28 cellular contexts compared by ENCODE assay signal in genomic region chr4:93187441-93187840, GRCh38.
DNase-seq lines count a peak whose midpoint lies in the region; ATAC-seq and TF ChIP-seq lines count a peak whose summit lies in the region.
"Had no signal": no experiment of that assay in that cellular context is flagged by ENCODE, and none has a peak within 500 bp of the region (broad histone marks: within the 10 kb centered on the region; RNA-seq: fewer than 3 reads in every experiment).

No MANE protein-coding gene starts in this region.

- no peak overlapping the region for H4K91ac ChIP-seq in trophoblast cell (ENCODE audit: low read depth, low read length)

- no peaks in the 10 kb centered on the region for H3K36me3 ChIP-seq in trophoblast cell (ENCODE audit: control insufficient read depth in 1 of 2, insufficient read depth in 2 of 2, low read length in 2 of 2)
- H3K36me3 ChIP-seq in CD8-positive, alpha-beta T cell (ENCODE audit: insufficient read depth, low read length), result no peaks in the 10 kb centered on the region
- H3K36me3 ChIP-seq: BE2C; BLaER1; BLaER1 treated with 17β-estradiol and CSF1 and Interleukin-3, amounts not matched to agents 10 nM and 100 nM had no signal

- H3K18ac ChIP-seq in trophoblast cell (ENCODE audit: low read length), result no peak overlapping the region

- no peak overlapping the region for H3K4ac ChIP-seq in trophoblast cell (ENCODE audit: low read depth, low read length)

- no peak overlapping the region for H2BK5ac ChIP-seq in trophoblast cell (ENCODE audit: low read depth, low read length, poor library complexity)

- no peak overlapping the region for H4K12ac ChIP-seq in trophoblast cell (ENCODE audit: low read depth, low read length)

- H3K4me1 Mint-ChIP-seq in CD8-positive, alpha-beta T cell (ENCODE audit: low read depth), result no peaks in the 10 kb centered on the region
- H3K4me1 Mint-ChIP-seq: B cell; CD14-positive monocyte; CD4-positive, alpha-beta memory T cell; CD4-positive, CD25-positive, alpha-beta regulatory T cell; CD8-positive, alpha-beta memory T cell had no signal

- H4K8ac ChIP-seq in trophoblast cell (ENCODE audit: low read depth, low read length), result no peak overlapping the region

- no peak overlapping the region for H2AFZ ChIP-seq in trophoblast cell (ENCODE audit: insufficient read depth, low read length, poor library complexity)

- peaks cover 3 to 4% of the 10 kb centered on the region in 2 experiments for H3K4me1 ChIP-seq in trophoblast cell (ENCODE audit: control insufficient read depth in 1 of 2, insufficient read depth in 2 of 2, low read length in 2 of 2)
- no peaks in the 10 kb centered on the region for H3K4me1 ChIP-seq in CD8-positive, alpha-beta T cell (ENCODE audit: insufficient read depth, low read length)
- H3K4me1 ChIP-seq: A549; BE2C; BLaER1; BLaER1 treated with 17β-estradiol and CSF1 and Interleukin-3, amounts not matched to agents 10 nM and 100 nM; Caco-2 had no signal

- no peaks in the 10 kb centered on the region for H3K27me3 Mint-ChIP-seq in CD8-positive, alpha-beta T cell (ENCODE audit: low read depth)
- H3K27me3 Mint-ChIP-seq: B cell; CD4-positive, alpha-beta memory T cell; CD4-positive, alpha-beta T cell; CD4-positive, CD25-positive, alpha-beta regulatory T cell; CD8-positive, alpha-beta memory T cell had no signal

- peaks cover 2% of the 10 kb centered on the region for H3K9me3 Mint-ChIP-seq in CD8-positive, alpha-beta T cell

- POLR2A ChIA-PET in CD8-positive, alpha-beta T cell (lab: Charles Lee), result no interaction called here

- H3K9ac ChIP-seq in trophoblast cell (ENCODE audit: low read length), result no peak overlapping the region
- H3K9ac ChIP-seq: BLaER1; BLaER1 treated with 17β-estradiol and CSF1 and Interleukin-3, amounts not matched to agents 10 nM and 100 nM had no signal

- no peak overlapping the region for H3K14ac ChIP-seq in trophoblast cell (ENCODE audit: low read length)

- no peak overlapping the region for H3K4me2 ChIP-seq in trophoblast cell (ENCODE audit: low read length)
- H3K4me2 ChIP-seq: A549; BLaER1; BLaER1 treated with 17β-estradiol and CSF1 and Interleukin-3, amounts not matched to agents 10 nM and 100 nM had no signal

- H3K4me3 Mint-ChIP-seq in CD8-positive, alpha-beta T cell, result no peak overlapping the region
- H3K4me3 Mint-ChIP-seq: B cell; CD14-positive monocyte; CD4-positive, alpha-beta memory T cell; CD4-positive, alpha-beta T cell; CD4-positive, CD25-positive, alpha-beta regulatory T cell; CD8-positive, alpha-beta memory T cell had no signal

- intact Hi-C loops in CD8-positive, alpha-beta T cell (cut with DNase I, micrococcal nuclease), result no loop called here

- CTCF ChIA-PET in CD8-positive, alpha-beta T cell (lab: Charles Lee), result no interaction called here

- H3K79me1 ChIP-seq in trophoblast cell (ENCODE audit: low read length), result no peaks in the 10 kb centered on the region

- peak; percentile 65 to 94 for DNase-seq in trophoblast cell
- DNase-seq in CD8-positive, alpha-beta T cell, result no peak
- DNase-seq: 8988T; ACHN; AML-193; BE2C; C1 segment of cervical spinal cord; Caco-2; Calu3; CD4-positive, alpha-beta memory T cell; CD4-positive, alpha-beta T cell; CD4-positive, CD25-positive, alpha-beta regulatory T cell; CD8-positive, alpha-beta memory T cell; COR-L47; DMS 273 treated with DMSO at 0.1 percent for 48 hours; DMS153; DMS53; DMS79; DMS79 treated with DMSO at 0.1 percent for 48 hours; DND-41; EL had no signal

- no peak overlapping the region for H3K4me3 ChIP-seq in trophoblast cell (ENCODE audit: low read depth, low read length)
- no peak overlapping the region for H3K4me3 ChIP-seq in CD8-positive, alpha-beta T cell (ENCODE audit: low read depth, low read length)
- H3K4me3 ChIP-seq: A549; BLaER1; BLaER1 treated with 17β-estradiol and CSF1 and Interleukin-3, amounts not matched to agents 10 nM and 100 nM had no signal

- no peak for TF ChIP-seq CTCF in CD8-positive, alpha-beta T cell (IDR thresholded peaks at IDR 0.05)

- no peak overlapping the region for H3K27ac ChIP-seq in trophoblast cell (ENCODE audit: low read depth, low read length)
- H3K27ac ChIP-seq in CD8-positive, alpha-beta T cell (ENCODE audit: low read depth, low read length), result no peak overlapping the region
- H3K27ac ChIP-seq: 22Rv1; A549; BLaER1; BLaER1 treated with 17β-estradiol and CSF1 and Interleukin-3, amounts not matched to agents 10 nM and 100 nM; C4-2B had no signal

- H2BK12ac ChIP-seq in trophoblast cell (ENCODE audit: low read length), result no peak overlapping the region

- no peaks in the 10 kb centered on the region for H3K27me3 ChIP-seq in trophoblast cell (ENCODE audit: insufficient read depth, low read length)
- no peaks in the 10 kb centered on the region for H3K27me3 ChIP-seq in CD8-positive, alpha-beta T cell (ENCODE audit: insufficient read depth, low read length)
- H3K27me3 ChIP-seq: BE2C; BLaER1; BLaER1 treated with 17β-estradiol and CSF1 and Interleukin-3, amounts not matched to agents 10 nM and 100 nM had no signal

- no CpG with 5 or more reads among the region's 4 CpGs for WGBS in trophoblast cell (ENCODE audit: extremely low coverage, insufficient coverage, insufficient read length)

- no peak for ATAC-seq in CD8-positive, alpha-beta T cell
- ATAC-seq: A549 had no signal

- H3K27ac Mint-ChIP-seq in CD8-positive, alpha-beta T cell, result no peak overlapping the region
- H3K27ac Mint-ChIP-seq: B cell; CD14-positive monocyte; CD4-positive, alpha-beta memory T cell; CD4-positive, alpha-beta T cell; CD4-positive, CD25-positive, alpha-beta regulatory T cell; CD8-positive, alpha-beta memory T cell had no signal

- H2BK120ac ChIP-seq in trophoblast cell (ENCODE audit: insufficient read depth, low read length, poor library complexity), result no peak overlapping the region

- no peak overlapping the region for H3K23ac ChIP-seq in trophoblast cell (ENCODE audit: low read length)

- H3K36me3 Mint-ChIP-seq in CD8-positive, alpha-beta T cell, result no peaks in the 10 kb centered on the region
- H3K36me3 Mint-ChIP-seq: CD14-positive monocyte; CD4-positive, alpha-beta memory T cell; CD4-positive, CD25-positive, alpha-beta regulatory T cell; CD8-positive, alpha-beta memory T cell had no signal

- no peaks in the 10 kb centered on the region for H3K9me3 ChIP-seq in trophoblast cell (ENCODE audit: insufficient read depth, low read depth, low read length)
- no peaks in the 10 kb centered on the region for H3K9me3 ChIP-seq in CD8-positive, alpha-beta T cell (ENCODE audit: low read length)
- H3K9me3 ChIP-seq: A549; BE2C; BLaER1; BLaER1 treated with 17β-estradiol and CSF1 and Interleukin-3, amounts not matched to agents 10 nM and 100 nM; Caco-2 had no signal

- H3K79me2 ChIP-seq in trophoblast cell (ENCODE audit: control insufficient read depth, insufficient read depth, low read length, poor library complexity), result no peaks in the 10 kb centered on the region

- no peak overlapping the region for H2AK5ac ChIP-seq in trophoblast cell (ENCODE audit: low read length)

Comparison
In these comparisons a context has a peak if more than half of its experiments do, and no peak if none do; other contexts are left out.
1. DNase-seq: peak in trophoblast cell (2 of 2); none in CD8-positive, alpha-beta T cell (0 of 7).